Comparison of ENCODE assay signal across 1 cellular context in genomic region chr14:53888535-53889386, GRCh38.
TF ChIP-seq lines count a peak whose summit lies in the region.

No MANE protein-coding gene starts in this region.

TF ChIP-seq in HepG2, 621 proteins besides CTCF, POLR2A, EP300 and RAD21 (continued from another document and continues in another):
- TF ChIP-seq ARID5B (CRISPR knock-in tag; IDR thresholded peaks at IDR 0.05), result peak; percentile 45; the same call in 1 of the 2 replicates
- TF ChIP-seq POGZ (CRISPR knock-in tag; IDR thresholded peaks at IDR 0.05), result no peak
- TF ChIP-seq ZNF597 (CRISPR knock-in tag; IDR thresholded peaks at IDR 0.05), result no peak
- TF ChIP-seq ELF3 (CRISPR knock-in tag; IDR thresholded peaks at IDR 0.05), result no peak; the same call in 1 of the 2 replicates
- TF ChIP-seq TAF1 (CRISPR knock-in tag; IDR thresholded peaks at IDR 0.05), result no peak
- peak; percentile 38; the same call in 1 of the 2 replicates for TF ChIP-seq POLR2AphosphoS5 (IDR thresholded peaks at IDR 0.05; ENCODE audit: low read depth, low read length)
- no peak for TF ChIP-seq ZSCAN20 (CRISPR knock-in tag; IDR thresholded peaks at IDR 0.05; ENCODE audit: borderline replicate concordance)
- TF ChIP-seq CC2D1A (CRISPR knock-in tag; IDR thresholded peaks at IDR 0.05), result no peak
- TF ChIP-seq ZNF317 (CRISPR knock-in tag; IDR thresholded peaks at IDR 0.05), result no peak
- TF ChIP-seq ZNF652 (CRISPR knock-in tag; IDR thresholded peaks at IDR 0.05; ENCODE audit: borderline replicate concordance, low read depth), result peak; percentile 76; the same call in 1 of the 2 replicates
- no peak for TF ChIP-seq ATF4 (CRISPR knock-in tag; IDR thresholded peaks at IDR 0.05)
- peak; percentile 76 for TF ChIP-seq KDM6A (CRISPR knock-in tag; IDR thresholded peaks at IDR 0.05; ENCODE audit: low read depth)
- no peak for TF ChIP-seq ZUFSP (CRISPR knock-in tag; IDR thresholded peaks at IDR 0.05; ENCODE audit: borderline replicate concordance)
- peak; percentile 94 for TF ChIP-seq HNF1A (IDR thresholded peaks at IDR 0.05; ENCODE audit: low read depth)
- peak; percentile 94 for TF ChIP-seq HNF1A (CRISPR knock-in tag; IDR thresholded peaks at IDR 0.05; ENCODE audit: borderline replicate concordance)
- TF ChIP-seq ZNF543 (CRISPR knock-in tag; IDR thresholded peaks at IDR 0.05), result no peak
- TF ChIP-seq CREM (IDR thresholded peaks at IDR 0.05), result peak; percentile 41; the same call in 1 of the 2 replicates
- TF ChIP-seq CREM (CRISPR knock-in tag; IDR thresholded peaks at IDR 0.05), result no peak
- 0 out of 2 replicates have a peak, but pooled peaks have one; percentile 36 for TF ChIP-seq ATF2 (CRISPR knock-in tag; IDR thresholded peaks at IDR 0.05)
- no peak for TF ChIP-seq XRCC5 (optimal IDR thresholded peaks at IDR 0.05; ENCODE audit: low read length)
- no peak for TF ChIP-seq FOXP1 (IDR thresholded peaks at IDR 0.05)
- TF ChIP-seq FOXP1 (CRISPR knock-in tag; IDR thresholded peaks at IDR 0.05), result peak; percentile 20; the same call in 1 of the 2 replicates
- TF ChIP-seq CEBPZ (IDR thresholded peaks at IDR 0.05; ENCODE audit: low read length), result no peak
- peak; percentile 21; the same call in 1 of the 2 replicates for TF ChIP-seq FOXA3 (CRISPR knock-in tag; IDR thresholded peaks at IDR 0.05)
- no peak for TF ChIP-seq ZNF746 (CRISPR knock-in tag; IDR thresholded peaks at IDR 0.05)
- peak; percentile 91 for TF ChIP-seq HNRNPUL1 (IDR thresholded peaks at IDR 0.05; ENCODE audit: low read depth, low read length)
- TF ChIP-seq HNF4G (IDR thresholded peaks at IDR 0.05; ENCODE audit: borderline replicate concordance, low read depth, low read length), result peak; percentile 61; the same call in 1 of the 2 replicates
- TF ChIP-seq HNF4G (CRISPR knock-in tag; IDR thresholded peaks at IDR 0.05; ENCODE audit: borderline replicate concordance, low read depth), result no peak
- peak; percentile 61 for TF ChIP-seq DRAP1 (CRISPR knock-in tag; IDR thresholded peaks at IDR 0.05)
- TF ChIP-seq ZNF572 (CRISPR knock-in tag; IDR thresholded peaks at IDR 0.05), result no peak
- no peak; the same call in 1 of the 2 replicates for TF ChIP-seq CEBPG (CRISPR knock-in tag; IDR thresholded peaks at IDR 0.05)
- peak; percentile 31; the same call in 1 of the 2 replicates for TF ChIP-seq ZGPAT (CRISPR knock-in tag; IDR thresholded peaks at IDR 0.05)
- TF ChIP-seq ZBTB20 (CRISPR knock-in tag; IDR thresholded peaks at IDR 0.05; ENCODE audit: borderline replicate concordance, low read depth), result peak; percentile 50; the same call in 1 of the 2 replicates
- no peak for TF ChIP-seq RBM39 (IDR thresholded peaks at IDR 0.05; ENCODE audit: low read depth, low read length, poor library complexity, severe bottlenecking)
- peak; percentile 41; the same call in 1 of the 2 replicates for TF ChIP-seq HNF4A (CRISPR knock-in tag; IDR thresholded peaks at IDR 0.05)
- no peak for TF ChIP-seq AGO1 (IDR thresholded peaks at IDR 0.05; ENCODE audit: low read depth, low read length, poor library complexity, severe bottlenecking)
- no peak for TF ChIP-seq GLI4 (CRISPR knock-in tag; IDR thresholded peaks at IDR 0.05; ENCODE audit: borderline replicate concordance)
- TF ChIP-seq ZNF547 (CRISPR knock-in tag; IDR thresholded peaks at IDR 0.05), result no peak
- TF ChIP-seq KLF6 (CRISPR knock-in tag; IDR thresholded peaks at IDR 0.05), result no peak
- peak; percentile 77; the same call in 1 of the 2 replicates for TF ChIP-seq ZNF362 (CRISPR knock-in tag; IDR thresholded peaks at IDR 0.05; ENCODE audit: borderline replicate concordance)
- TF ChIP-seq GATAD2A (CRISPR knock-in tag; IDR thresholded peaks at IDR 0.05), result peak; percentile 69
- TF ChIP-seq SOX13 (IDR thresholded peaks at IDR 0.05), result no peak
- peak in 1 of 2 experiments; percentile 37; a peak in 1 of 4 replicates for TF ChIP-seq SOX13 (CRISPR knock-in tag; conservative IDR thresholded peaks at IDR 0.05 in 1 of 2, IDR thresholded peaks at IDR 0.05 in 1 of 2)
- no peak for TF ChIP-seq ZNF501 (CRISPR knock-in tag; IDR thresholded peaks at IDR 0.05)
